In genomic region chr9:126030716-126031115, GRCh38 we compare ENCODE assay signal across 27 cellular contexts.
"Had no signal": no experiment of that assay in that cellular context is flagged by ENCODE, and none has a peak within 500 bp of the region (broad histone marks: within the 10 kb centered on the region; RNA-seq: fewer than 3 reads in every experiment).

No MANE protein-coding gene starts in this region.

- FAIRE-seq: islet of Langerhans, urothelium cell line had no signal

- H3K4me3 ChIP-seq: lower lobe of right lung, neural progenitor cell, ovary, right atrium auricular region, right lobe of liver, smooth muscle cell, suprapubic skin, thoracic aorta, tibial artery, upper lobe of right lung had no signal

- H3K4me1 ChIP-seq: lower lobe of right lung, neural progenitor cell, right atrium auricular region, suprapubic skin, tibial artery, upper lobe of right lung had no signal

- DNase-seq: hypothalamus; immature natural killer cell; lower lobe of right lung; mammary epithelial cell; mesenchymal stem cell; naive thymus-derived CD8-positive, alpha-beta T cell; nephron progenitor cell; ovary; stimulated activated CD4-positive, alpha-beta T cell treated with anti-CD3 and anti-CD28 coated beads, Interleukin-12 subunit alpha, Interleukin-12 subunit beta, amount 100 ng/mL, for 4 hours; stimulated activated CD4-positive, alpha-beta T cell treated with anti-CD3 and anti-CD28 coated beads, Interleukin-15, amount 100 ng/mL, for 24 hours; stimulated activated CD4-positive, alpha-beta T cell treated with anti-CD3 and anti-CD28 coated beads, Interleukin-2, amount 100 ng/mL, for 24 hours; stimulated activated CD4-positive, alpha-beta T cell treated with anti-CD3 and anti-CD28 coated beads, Interleukin-4, amount 100 ng/mL, for 1 hour; stimulated activated naive CD4-positive, alpha-beta T cell; tibial artery; trophoblast cell; upper lobe of right lung had no signal

- H3K27me3 ChIP-seq: neural progenitor cell, ovary, right atrium auricular region, right lobe of liver, upper lobe of right lung had no signal

- H3K4me1 Mint-ChIP-seq: immature natural killer cell; naive thymus-derived CD8-positive, alpha-beta T cell; neural progenitor cell; stimulated activated effector memory CD8-positive, alpha-beta T cell treated with anti-CD3 and anti-CD28 coated beads, Interleukin-12 subunit alpha, Interleukin-12 subunit beta, amount 100 ng/mL, for 72 hours had no signal

- H3K9ac ChIP-seq: neural progenitor cell had no signal

- H3K27ac Mint-ChIP-seq: immature natural killer cell; nephron progenitor cell; neural progenitor cell; progenitor cell of endocrine pancreas; stimulated activated effector memory CD8-positive, alpha-beta T cell treated with anti-CD3 and anti-CD28 coated beads, Interleukin-12 subunit alpha, Interleukin-12 subunit beta, amount 100 ng/mL, for 72 hours; stimulated activated naive CD8-positive, alpha-beta T cell treated with anti-CD3 and anti-CD28 coated beads, Interleukin-15, Interleukin-2, amounts not matched to agents 100 ng/mL and 50 ng/mL, for 24 hours had no signal

- H3K4me3 Mint-ChIP-seq: immature natural killer cell; naive thymus-derived CD8-positive, alpha-beta T cell; nephron progenitor cell; neural progenitor cell; stimulated activated effector memory CD8-positive, alpha-beta T cell treated with anti-CD3 and anti-CD28 coated beads, Interleukin-12 subunit alpha, Interleukin-12 subunit beta, amount 100 ng/mL, for 72 hours; stimulated activated naive CD8-positive, alpha-beta T cell treated with anti-CD3 and anti-CD28 coated beads, Interleukin-15, Interleukin-2, amounts not matched to agents 100 ng/mL and 50 ng/mL, for 24 hours had no signal

- ATAC-seq: lower lobe of right lung; naive thymus-derived CD8-positive, alpha-beta T cell; stimulated activated effector memory CD8-positive, alpha-beta T cell treated with anti-CD3 and anti-CD28 coated beads, Interleukin-12 subunit alpha, Interleukin-12 subunit beta, amount 100 ng/mL, for 72 hours; upper lobe of right lung had no signal

- H3K9me3 Mint-ChIP-seq: immature natural killer cell; nephron progenitor cell; neural progenitor cell; stimulated activated effector memory CD8-positive, alpha-beta T cell treated with anti-CD3 and anti-CD28 coated beads, Interleukin-12 subunit alpha, Interleukin-12 subunit beta, amount 100 ng/mL, for 72 hours; stimulated activated naive CD8-positive, alpha-beta T cell treated with anti-CD3 and anti-CD28 coated beads, Interleukin-15, Interleukin-2, amounts not matched to agents 100 ng/mL and 50 ng/mL, for 24 hours had no signal

- H3K27ac ChIP-seq: lower lobe of right lung, neural progenitor cell, ovary, right atrium auricular region, right lobe of liver, suprapubic skin, thoracic aorta, tibial artery, upper lobe of right lung had no signal

- H3K9me3 ChIP-seq: lower lobe of right lung, ovary, right atrium auricular region, right lobe of liver, suprapubic skin, thoracic aorta, tibial artery, upper lobe of right lung had no signal

- H3K36me3 Mint-ChIP-seq: immature natural killer cell; naive thymus-derived CD8-positive, alpha-beta T cell; neural progenitor cell; stimulated activated effector memory CD8-positive, alpha-beta T cell treated with anti-CD3 and anti-CD28 coated beads, Interleukin-12 subunit alpha, Interleukin-12 subunit beta, amount 100 ng/mL, for 72 hours had no signal

- H3K36me3 ChIP-seq: lower lobe of right lung, neural progenitor cell, ovary, right atrium auricular region, right lobe of liver, suprapubic skin, thoracic aorta, tibial artery, upper lobe of right lung had no signal
